11 cellular contexts compared by ENCODE assay signal in genomic region chr12:124514996-124515932, GRCh38. TPM values are rescaled to one million over a fixed set of nuclear protein-coding genes. Genes with fewer than 3 reads are reported as not detected.
DNase-seq lines count a peak whose midpoint lies in the region; TF ChIP-seq lines count a peak whose summit lies in the region.
"Had no signal": no experiment of that assay in that cellular context is flagged by ENCODE, and none has a peak within 500 bp of the region (broad histone marks: within the 10 kb centered on the region; RNA-seq: fewer than 3 reads in every experiment).

No MANE protein-coding gene starts in this region.

- no peaks in the 10 kb centered on the region for H3K27me3 Mint-ChIP-seq in activated T-cell treated with anti-CD3 and anti-CD28 coated beads, Interleukin-2, amount 50 U/mL, for 24 hours
- H3K27me3 Mint-ChIP-seq in neural progenitor cell (ENCODE audit: insufficient read depth, low read depth): peaks cover 6% of the 10 kb centered on the region

- TF ChIP-seq CTCF in neural progenitor cell (IDR thresholded peaks at IDR 0.05) (no peak), transverse colon (IDR thresholded peaks at IDR 0.05) (no peak), foreskin fibroblast (IDR thresholded peaks at IDR 0.05; ENCODE audit: low read depth, low read length) (no peak)

- WGBS in transverse colon (ENCODE audit: low coverage in 1 of 2), 2 donors: 87 to 94% methylated on average over 8 to 18 of the region's 19 CpGs

- peaks cover 17% of the 10 kb centered on the region for H3K36me3 Mint-ChIP-seq in activated T-cell treated with anti-CD3 and anti-CD28 coated beads, Interleukin-2, amount 50 U/mL, for 24 hours (ENCODE audit: low read depth)
- H3K36me3 Mint-ChIP-seq in neural progenitor cell: peaks cover 10% of the 10 kb centered on the region
- H3K36me3 Mint-ChIP-seq: IgD-negative memory B cell had no signal

- H4K20me1 ChIP-seq in neural progenitor cell (ENCODE audit: low read depth): peaks cover 73% of the 10 kb centered on the region

- TF ChIP-seq POLR2A in transverse colon (IDR thresholded peaks at IDR 0.05): no peak

- H3K27ac Mint-ChIP-seq in activated T-cell treated with anti-CD3 and anti-CD28 coated beads, Interleukin-2, amount 50 U/mL, for 24 hours: peak overlapping the region; percentile 14
- H3K27ac Mint-ChIP-seq in neural progenitor cell: peak overlapping the region; percentile 82

- no peak for DNase-seq in activated T-cell treated with anti-CD3 and anti-CD28 coated beads, Interleukin-2, amount 50 U/mL, for 24 hours
- no peak for DNase-seq in activated T-cell treated with anti-CD3 and anti-CD28 coated beads, Interleukin-2, amount 50 U/mL, for 1 hour
- DNase-seq in neural progenitor cell (ENCODE audit: low spot score): no peak
- no peak for DNase-seq in transverse colon
- DNase-seq in EL: no peak
- DNase-seq in foreskin fibroblast: no peak
- DNase-seq in RKO (ENCODE audit: low spot score): no peak
- DNase-seq: NCI-H446, T1000 had no signal

- peaks cover 91% of the 10 kb centered on the region for H3K79me2 ChIP-seq in neural progenitor cell (ENCODE audit: low read depth)

- H3K9me3 Mint-ChIP-seq in activated T-cell treated with anti-CD3 and anti-CD28 coated beads, Interleukin-2, amount 50 U/mL, for 24 hours: no peaks in the 10 kb centered on the region
- H3K9me3 Mint-ChIP-seq in neural progenitor cell: no peaks in the 10 kb centered on the region
- H3K9me3 Mint-ChIP-seq: IgD-negative memory B cell had no signal

- no peak overlapping the region for H3K4me2 ChIP-seq in neural progenitor cell

- H3K27ac ChIP-seq in cingulate gyrus (ENCODE audit: low read depth, low read length): peak overlapping the region; percentile 96
- H3K27ac ChIP-seq in neural progenitor cell: no peak overlapping the region
- H3K27ac ChIP-seq in transverse colon: peak overlapping the region; percentile 96 to 100 (median 98)

- in situ Hi-C loops in transverse colon (cut with MboI; ENCODE audit: low pct_ligation_motif_present in 1 of 4, low pct_unique_long_range_greater_than_20kb in 1 of 4, low sequenced_read_pairs in 3 of 4): loop anchor here in 1 of 4 donors (10.0 kb wide), 1 partner anchor 50 kb away; the partner anchor contains the start of gene NCOR2

- H3K27me3 ChIP-seq in neural progenitor cell: no peaks in the 10 kb centered on the region
- no peaks in the 10 kb centered on the region for H3K27me3 ChIP-seq in transverse colon

- H3K9ac ChIP-seq in neural progenitor cell: no peak overlapping the region

- H2AFZ ChIP-seq in neural progenitor cell (replicated peaks): no peak overlapping the region

- H3K9me3 ChIP-seq in neural progenitor cell (ENCODE audit: low read depth) (no peaks in the 10 kb centered on the region), transverse colon (no peaks in the 10 kb centered on the region)

- H3K4me1 ChIP-seq in neural progenitor cell: peaks cover 48% of the 10 kb centered on the region
- peaks cover 55 to 85% (median 66%) of the 10 kb centered on the region in 4 donors for H3K4me1 ChIP-seq in transverse colon

- H3K36me3 ChIP-seq in neural progenitor cell: no peaks in the 10 kb centered on the region
- no peaks in the 10 kb centered on the region for H3K36me3 ChIP-seq in transverse colon

- TF ChIP-seq EP300 in transverse colon (IDR thresholded peaks at IDR 0.05; ENCODE audit: low read depth): no peak

- no peak overlapping the region for H3K4me3 ChIP-seq in neural progenitor cell
- H3K4me3 ChIP-seq in transverse colon: no peak overlapping the region
- no peak overlapping the region for H3K4me3 ChIP-seq in foreskin fibroblast (ENCODE audit: low read depth in 1 of 2, low read length in 2 of 2)

- intact Hi-C loops in transverse colon (cut with DNase I; ENCODE audit: low total_unique reads): loop anchor here (5.0 to 10.0 kb wide), 3 partner anchors 37 to 150 kb away; partner anchors contain the start of gene NCOR2

- H3K4me1 Mint-ChIP-seq in activated T-cell treated with anti-CD3 and anti-CD28 coated beads, Interleukin-2, amount 50 U/mL, for 24 hours (ENCODE audit: low read depth): peaks cover 26% of the 10 kb centered on the region
- H3K4me1 Mint-ChIP-seq in neural progenitor cell: peaks cover 66% of the 10 kb centered on the region

- H3K4me3 Mint-ChIP-seq in activated T-cell treated with anti-CD3 and anti-CD28 coated beads, Interleukin-2, amount 50 U/mL, for 24 hours: no peak overlapping the region
- H3K4me3 Mint-ChIP-seq in neural progenitor cell: peak overlapping the region; percentile 46
- H3K4me3 Mint-ChIP-seq: IgD-negative memory B cell had no signal

- peaks cover 49% of the 10 kb centered on the region for H3F3A ChIP-seq in neural progenitor cell (ENCODE audit: low read depth)

RNA-seq across cellular contexts. Expression of gene NCOR2, which starts 52.1 kb away (rescaled TPM):
- total RNA-seq in neural progenitor cell (ENCODE audit: low replicate concordance): 14.3 and 18.0 TPM in 2 replicates
- total RNA-seq in transverse colon: 100 to 1,000 TPM in 2 of 4 donors, 10 to 100 TPM in 2; 72.1 to 460 (median 119) TPM
